ENCODE assay signal across 8 cellular contexts in genomic region chr19:56477429-56478338, GRCh38. TPM values are rescaled to one million over a fixed set of nuclear protein-coding genes. Genes with fewer than 3 reads are reported as not detected.
DNase-seq lines count a peak whose midpoint lies in the region; ATAC-seq and TF ChIP-seq lines count a peak whose summit lies in the region.

No MANE protein-coding gene starts in this region.

- no peak for TF ChIP-seq CTCF in CD14-positive monocyte (IDR thresholded peaks at IDR 0.05)

- H3K4me3 Mint-ChIP-seq in CD14-positive monocyte = peak overlapping the region; percentile 78 to 92

- peaks cover 3 to 4% of the 10 kb centered on the region in 2 donors for H3K36me3 Mint-ChIP-seq in CD14-positive monocyte

- H3K4me1 Mint-ChIP-seq in CD14-positive monocyte = peaks cover 17% of the 10 kb centered on the region

- intact Hi-C loops in CD14-positive monocyte (cut with micrococcal nuclease) = no loop called here

- peaks cover 13 to 23% (median 20%) of the 10 kb centered on the region in 3 donors for H3K27me3 Mint-ChIP-seq in CD14-positive monocyte (ENCODE audit: low read depth in 3 of 3)

- ATAC-seq in HG02759 (IDR thresholded peaks at IDR 0.05; ENCODE audit: unreplicated experiment) = no peak
- ATAC-seq in GM18520 (IDR thresholded peaks at IDR 0.05; ENCODE audit: unreplicated experiment) = no peak

- H3K27ac Mint-ChIP-seq in CD14-positive monocyte = peak overlapping the region in 2 of 7 donors; percentile 69 to 85

- peaks cover 59 to 94% (median 91%) of the 10 kb centered on the region in 7 donors for H3K9me3 Mint-ChIP-seq in CD14-positive monocyte

- DNase-seq in CD14-positive monocyte (ENCODE audit: low spot score) (no peak), NCI-H2171 (lab: John Stamatoyannopoulos, UW) (peak; percentile 85), epithelial cell of prostate (ENCODE audit: low read depth, low spot score) (peak; percentile 80), midbrain (lab: John Stamatoyannopoulos, UW) (peak; percentile 93)
- DNase-seq in activated CD8-positive, alpha-beta memory T cell treated with anti-CD3 and anti-CD28 coated beads, Interleukin-2, amount 50 U/mL, for 1 hour (ENCODE audit: extremely low read depth) = peak; percentile 42
- DNase-seq in stimulated activated CD8-positive, alpha-beta memory T cell treated with anti-CD3 and anti-CD28 coated beads, Interleukin-15, amount 100 ng/mL, for 48 hours (ENCODE audit: low read depth in 2 of 2) = peak; percentile 47 to 58

- peak overlapping the region; percentile 58 for H3K27ac ChIP-seq in epithelial cell of prostate

RNA-seq across cellular contexts. Expression of gene ZNF667, which starts 0.5 kb away (rescaled TPM):
- polyA plus RNA-seq in CD14-positive monocyte = under 1 TPM in 1 of 2 donors, not detected in 1; 0.14 TPM

RNA-seq across cellular contexts. Expression of gene ZNF471, which starts 30.0 kb away (rescaled TPM):
- polyA plus RNA-seq in CD14-positive monocyte = under 1 TPM in 1 of 2 donors, not detected in 1; 0.14 TPM
